Comparison of ENCODE assay signal across 8 cellular contexts in the genomic region with DNA sequence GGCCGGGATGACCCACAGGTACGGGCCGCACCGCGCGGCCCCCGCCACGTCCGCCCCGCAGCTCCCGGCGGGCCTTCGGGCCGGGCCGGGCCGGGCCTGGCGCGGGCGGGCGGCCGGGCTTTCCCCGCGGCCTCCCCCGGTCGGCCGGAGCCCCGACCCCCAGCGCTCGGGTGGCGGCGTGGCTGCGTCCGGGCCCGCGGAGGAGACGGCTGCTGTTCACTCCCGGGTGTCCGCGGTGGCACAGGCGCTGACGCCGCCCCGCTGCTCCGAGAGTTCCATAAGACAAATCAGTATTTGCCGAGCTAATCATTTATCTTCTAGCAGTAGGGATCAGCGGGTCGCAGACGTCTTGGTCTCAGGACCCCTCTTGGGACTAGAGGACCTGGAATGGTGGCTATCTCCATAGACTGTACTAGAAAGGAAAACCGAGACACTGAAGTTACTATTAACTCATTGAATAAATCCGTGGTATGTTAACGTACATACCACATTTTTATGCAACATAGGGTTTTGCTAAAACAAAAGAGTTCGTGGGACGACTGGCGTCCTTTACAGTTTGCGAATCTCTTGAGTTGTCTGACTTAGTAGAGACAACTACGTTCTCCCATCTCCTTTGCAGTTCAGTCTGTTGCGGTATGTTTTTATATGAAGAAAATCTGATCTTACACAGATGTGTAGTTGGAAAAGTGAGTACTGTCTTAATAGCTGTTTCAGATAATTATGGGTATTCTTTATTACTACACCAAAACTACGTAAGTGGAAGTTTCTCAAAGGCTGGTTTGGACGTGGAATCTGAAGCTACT. TPM values are rescaled to one million over a fixed set of nuclear protein-coding genes. Genes with fewer than 3 reads are reported as not detected.
DNase-seq lines count a peak whose midpoint lies in the region; ATAC-seq and TF ChIP-seq lines count a peak whose summit lies in the region.

No MANE protein-coding gene starts in this region.

- H3K4me3 ChIP-seq in neuronal stem cell (ENCODE audit: low read length in 2 of 2) = peak overlapping the region; percentile 69 to 90

- no peak overlapping the region for H4K8ac ChIP-seq in neuronal stem cell (ENCODE audit: low read depth, low read length)

- WGBS in neuronal stem cell (ENCODE audit: extremely low coverage in 2 of 2, insufficient read length in 2 of 2, insufficient replicate concordance in 1 of 2), 2 donors = no CpG with 5 or more reads among the region's 59 CpGs

- no peaks in the 10 kb centered on the region for H3K9me3 Mint-ChIP-seq in activated T-helper 1 cell treated with anti-CD3 and anti-CD28 coated beads, Interleukin-12 subunit alpha, Interleukin-12 subunit beta, Interleukin-2, Interleukin-4 antibody, amounts not matched to agents 30 ng/mL and 10 ng/mL and 1 ng/mL, durations not matched to agents 14 hours and 24 hours and 36 hours
- H3K9me3 Mint-ChIP-seq in type B pancreatic cell = no peaks in the 10 kb centered on the region

- TF ChIP-seq CTCF in type B pancreatic cell (conservative IDR thresholded peaks at IDR 0.05) = no peak

- H3K27me3 ChIP-seq in neuronal stem cell (ENCODE audit: control insufficient read depth in 3 of 3, insufficient read depth in 3 of 3, low read depth in 1 of 3, low read length in 3 of 3) = no peaks in the 10 kb centered on the region

- peak overlapping the region; percentile 67 for H3K4me2 ChIP-seq in neuronal stem cell (ENCODE audit: insufficient read depth, low read length, poor library complexity, severe bottlenecking)

- H2BK15ac ChIP-seq in neuronal stem cell (ENCODE audit: low read length) = peak overlapping the region; percentile 40

- H2AFZ ChIP-seq in neuronal stem cell (ENCODE audit: low read length) = peak overlapping the region; percentile 80

- peak overlapping the region; percentile 89 for H3K27ac Mint-ChIP-seq in activated T-helper 1 cell treated with anti-CD3 and anti-CD28 coated beads, Interleukin-12 subunit alpha, Interleukin-12 subunit beta, Interleukin-2, Interleukin-4 antibody, amounts not matched to agents 30 ng/mL and 10 ng/mL and 1 ng/mL, durations not matched to agents 14 hours and 24 hours and 36 hours
- H3K27ac Mint-ChIP-seq in type B pancreatic cell = peak overlapping the region; percentile 96

- H3K9me3 ChIP-seq in neuronal stem cell (replicated peaks in 1 of 2; ENCODE audit: control insufficient read depth in 2 of 2, insufficient read depth in 1 of 2, low read depth in 1 of 2, low read length in 2 of 2) = no peaks in the 10 kb centered on the region

- peaks cover 2% of the 10 kb centered on the region for H3K27me3 Mint-ChIP-seq in activated T-helper 1 cell treated with anti-CD3 and anti-CD28 coated beads, Interleukin-12 subunit alpha, Interleukin-12 subunit beta, Interleukin-2, Interleukin-4 antibody, amounts not matched to agents 30 ng/mL and 10 ng/mL and 1 ng/mL, durations not matched to agents 14 hours and 24 hours and 36 hours (ENCODE audit: insufficient read depth)
- no peaks in the 10 kb centered on the region for H3K27me3 Mint-ChIP-seq in type B pancreatic cell

- no peak overlapping the region for H2BK5ac ChIP-seq in neuronal stem cell (ENCODE audit: low read length)

- H3K79me1 ChIP-seq in neuronal stem cell (ENCODE audit: low read depth, low read length) = no peaks in the 10 kb centered on the region

- H3K9ac ChIP-seq in neuronal stem cell (ENCODE audit: low read depth, low read length, poor library complexity) = peak overlapping the region; percentile 82

- ATAC-seq in GM18519 (IDR thresholded peaks at IDR 0.05; ENCODE audit: low FRiP score, unreplicated experiment) (peak; percentile 22), HG03060 (IDR thresholded peaks at IDR 0.05; ENCODE audit: low read depth, unreplicated experiment) (peak; percentile 19)

- H3K27ac ChIP-seq in neuronal stem cell (replicated peaks; ENCODE audit: low read length) = no peak overlapping the region

- peaks cover 3 to 18% of the 10 kb centered on the region in 2 donors for H3K4me1 ChIP-seq in neuronal stem cell (ENCODE audit: control insufficient read depth in 2 of 2, insufficient read depth in 1 of 2, low read depth in 1 of 2, low read length in 2 of 2)

- peak overlapping the region; percentile 90 for H3K18ac ChIP-seq in neuronal stem cell (ENCODE audit: low read length)

- no peak overlapping the region for H2AK5ac ChIP-seq in neuronal stem cell (ENCODE audit: low read depth, low read length)

- intact Hi-C loops in activated T-helper 1 cell treated with anti-CD3 and anti-CD28 coated beads, Interleukin-12 subunit alpha, Interleukin-12 subunit beta, Interleukin-2, Interleukin-4 antibody, amounts not matched to agents 30 ng/mL and 10 ng/mL and 1 ng/mL, durations not matched to agents 14 hours and 24 hours and 36 hours (cut with micrococcal nuclease) = loop anchor here (1.0 to 5.0 kb wide), 7 partner anchors 30 to 253 kb away; a partner anchor contains a TSS

- no peak overlapping the region for H3K14ac ChIP-seq in neuronal stem cell (ENCODE audit: low read length)

- no peak overlapping the region for H3K23ac ChIP-seq in neuronal stem cell (ENCODE audit: low read depth, low read length, poor library complexity)

- peaks cover 1% of the 10 kb centered on the region for H3K36me3 Mint-ChIP-seq in activated T-helper 1 cell treated with anti-CD3 and anti-CD28 coated beads, Interleukin-12 subunit alpha, Interleukin-12 subunit beta, Interleukin-2, Interleukin-4 antibody, amounts not matched to agents 30 ng/mL and 10 ng/mL and 1 ng/mL, durations not matched to agents 14 hours and 24 hours and 36 hours (ENCODE audit: low read depth)
- H3K36me3 Mint-ChIP-seq in type B pancreatic cell = peaks cover 5% of the 10 kb centered on the region

- no peak overlapping the region for H2BK12ac ChIP-seq in neuronal stem cell (ENCODE audit: low read length)

- H3K4me1 Mint-ChIP-seq in activated T-helper 1 cell treated with anti-CD3 and anti-CD28 coated beads, Interleukin-12 subunit alpha, Interleukin-12 subunit beta, Interleukin-2, Interleukin-4 antibody, amounts not matched to agents 30 ng/mL and 10 ng/mL and 1 ng/mL, durations not matched to agents 14 hours and 24 hours and 36 hours (ENCODE audit: low read depth) = peaks cover 66% of the 10 kb centered on the region
- peaks cover 50% of the 10 kb centered on the region for H3K4me1 Mint-ChIP-seq in type B pancreatic cell (ENCODE audit: unreplicated experiment)

- H2BK120ac ChIP-seq in neuronal stem cell (ENCODE audit: low read depth, low read length) = no peak overlapping the region

- in situ Hi-C loops in ACHN (cut with HindIII; ENCODE audit: low pct_ligation_motif_present, low pct_unique_long_range_greater_than_20kb, low sequenced_read_pairs) = no loop called here

- H3K4ac ChIP-seq in neuronal stem cell (ENCODE audit: low read length) = no peak overlapping the region

- DNase-seq in ACHN (peak; percentile 65), NCI-H82 treated with DMSO at 0.1 percent for 48 hours (lab: John Stamatoyannopoulos, UW; ENCODE audit: unreplicated experiment) (peak; percentile 47), foreskin melanocyte (peak; percentile 42), neuronal stem cell (ENCODE audit: low spot score) (peak; percentile 40), type B pancreatic cell (ENCODE audit: extremely low spot score, unreplicated experiment) (peak; percentile 74)
- DNase-seq in activated T-helper 1 cell treated with anti-CD3 and anti-CD28 coated beads, Interleukin-12 subunit alpha, Interleukin-12 subunit beta, Interleukin-2, Interleukin-4 antibody, amounts not matched to agents 30 ng/mL and 10 ng/mL and 1 ng/mL, durations not matched to agents 14 hours and 24 hours and 36 hours (ENCODE audit: low spot score) = peak; percentile 19

- peak overlapping the region; percentile 96 for H3K4me3 Mint-ChIP-seq in activated T-helper 1 cell treated with anti-CD3 and anti-CD28 coated beads, Interleukin-12 subunit alpha, Interleukin-12 subunit beta, Interleukin-2, Interleukin-4 antibody, amounts not matched to agents 30 ng/mL and 10 ng/mL and 1 ng/mL, durations not matched to agents 14 hours and 24 hours and 36 hours
- peak overlapping the region; percentile 99 for H3K4me3 Mint-ChIP-seq in type B pancreatic cell

- H4K91ac ChIP-seq in neuronal stem cell (ENCODE audit: low read depth, low read length, poor library complexity) = no peak overlapping the region

- H3K36me3 ChIP-seq in neuronal stem cell (replicated peaks in 1 of 2; ENCODE audit: control insufficient read depth in 2 of 2, insufficient read depth in 2 of 2, low read length in 2 of 2) = no peaks in the 10 kb centered on the region

RNA-seq across cellular contexts. Expression of a gene that starts 0.5 kb away (rescaled TPM):
- total RNA-seq in activated T-helper 1 cell treated with anti-CD3 and anti-CD28 coated beads, Interleukin-12 subunit alpha, Interleukin-12 subunit beta, Interleukin-2, Interleukin-4 antibody, amounts not matched to agents 30 ng/mL and 10 ng/mL and 1 ng/mL, durations not matched to agents 14 hours and 24 hours and 36 hours = 69.6 and 70.0 TPM in 2 replicates
- 23.9 TPM for polyA plus RNA-seq in neuronal stem cell (2013, experiment 1 of 2)
- polyA plus RNA-seq in neuronal stem cell (2013, experiment 2 of 2) = 26.4 TPM
- 40.9 and 43.5 TPM in 2 replicates for total RNA-seq in type B pancreatic cell (ENCODE audit: low replicate concordance)

Comparison
In these comparisons a context has a peak if more than half of its experiments do, and no peak if none do; other contexts are left out.
1. DNase-seq: peak in every context shown above with its lines; median percentile 74 in type B pancreatic cell; 65 in ACHN; 47 in NCI-H82 treated with DMSO at 0.1 percent for 48 hours; 42 in foreskin melanocyte; 40 in neuronal stem cell; 19 in activated T-helper 1 cell treated with anti-CD3 and anti-CD28 coated beads, Interleukin-12 subunit alpha, Interleukin-12 subunit beta, Interleukin-2, Interleukin-4 antibody, amounts not matched to agents 30 ng/mL and 10 ng/mL and 1 ng/mL, durations not matched to agents 14 hours and 24 hours and 36 hours.